Comparison of ENCODE assay signal across 23 cellular contexts in the genomic region with DNA sequence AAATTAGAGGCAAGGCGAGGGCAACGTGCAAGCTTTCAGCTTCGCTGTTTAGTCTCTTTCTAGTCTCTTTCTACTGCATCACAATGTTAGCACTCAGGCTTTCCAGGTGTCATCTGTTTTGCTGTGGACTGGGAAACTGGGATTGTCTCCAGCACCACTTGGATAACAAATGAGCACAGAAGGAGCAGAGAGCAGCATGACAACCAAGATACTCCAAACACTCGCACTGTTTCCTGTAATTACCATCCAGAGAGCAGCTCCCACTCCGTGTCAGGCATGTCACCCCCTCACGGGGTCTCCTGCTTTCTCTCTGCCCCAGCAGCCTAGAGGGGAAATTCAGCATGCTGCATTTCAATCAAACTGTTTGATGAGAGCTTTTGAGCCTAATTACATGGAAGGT.
A peak's percentile ranks its signal among the peaks of the same experiment; 100 is the strongest.
DNase-seq lines count a peak whose midpoint lies in the region; ATAC-seq, FAIRE-seq and TF ChIP-seq lines count a peak whose summit lies in the region.
"Had no signal": no experiment of that assay in that cellular context is flagged by ENCODE, and none has a peak within 500 bp of the region (broad histone marks: within the 10 kb centered on the region; RNA-seq: fewer than 3 reads in every experiment).

No MANE protein-coding gene starts in this region.

- H3K36me3 ChIP-seq in kidney (ENCODE audit: control insufficient read depth in 1 of 2, insufficient read depth in 2 of 2, low read length in 2 of 2): no peaks in the 10 kb centered on the region
- H3K36me3 ChIP-seq: transverse colon had no signal

- H3K27ac Mint-ChIP-seq in immature natural killer cell: no peak overlapping the region
- H3K27ac Mint-ChIP-seq: activated CD4-positive, alpha-beta memory T cell treated with anti-CD3 and anti-CD28 coated beads, Interleukin-2, amount 10 ng/mL, durations not matched to agents 7 days and 5 days; activated T-cell treated with anti-CD3 and anti-CD28 coated beads, Interleukin-2, amount 50 U/mL, for 72 hours; CD4-positive, CD25-positive, alpha-beta regulatory T cell; IgD-negative memory B cell; stimulated activated memory B cell treated with anti-CD40 and anti-IgM and Interleukin-4, amounts not matched to agents 10 μg/mL and 1 μg/mL and 100 μg/mL, for 72 hours had no signal

- ATAC-seq in GM18907 (IDR thresholded peaks at IDR 0.05; ENCODE audit: unreplicated experiment): no peak
- ATAC-seq: activated T-cell treated with anti-CD3 and anti-CD28 coated beads, Interleukin-2, amount 50 U/mL, for 72 hours; Panc1; stimulated activated memory B cell treated with anti-CD40 and anti-IgM and Interleukin-4, amounts not matched to agents 10 μg/mL and 1 μg/mL and 100 μg/mL, for 72 hours had no signal

- intact Hi-C loops in kidney (cut with DNase I): no loop called here

- DNase-seq in NCI-H1417 (lab: John Stamatoyannopoulos, UW): peak; percentile 45 to 75 (median 45)
- DNase-seq in NCI-H1417 treated with DMSO at 0.1 percent for 48 hours (lab: John Stamatoyannopoulos, UW): no peak
- peak; percentile 23 for DNase-seq in iPS-NIHi7 (ENCODE audit: extremely low spot score)
- DNase-seq in superior temporal gyrus (ENCODE audit: extremely low spot score): peak; percentile 46
- no peak for DNase-seq in kidney
- DNase-seq in immature natural killer cell: no peak
- DNase-seq: activated CD4-positive, alpha-beta memory T cell treated with anti-CD3 and anti-CD28 coated beads, Interleukin-2, amount 10 ng/mL, durations not matched to agents 7 days and 5 days; activated T-cell treated with anti-CD3 and anti-CD28 coated beads, Interleukin-2, amount 50 U/mL, for 72 hours; CD4-positive, CD25-positive, alpha-beta regulatory T cell; central memory CD4-positive, alpha-beta T cell; EL; HCEC 1CT; NCI-H524 treated with DMSO at 0.1 percent for 48 hours; small intestine; transverse colon had no signal

- peaks cover 0 to 4% (median 0%) of the 10 kb centered on the region in 3 donors for H3K36me3 Mint-ChIP-seq in immature natural killer cell
- H3K36me3 Mint-ChIP-seq: CD4-positive, CD25-positive, alpha-beta regulatory T cell; IgD-negative memory B cell; stimulated activated memory B cell treated with anti-CD40 and anti-IgM and Interleukin-4, amounts not matched to agents 10 μg/mL and 1 μg/mL and 100 μg/mL, for 72 hours had no signal

- H3K27me3 Mint-ChIP-seq in immature natural killer cell (ENCODE audit: low read depth in 3 of 3): peaks cover 0 to 2% (median 0%) of the 10 kb centered on the region in 3 donors
- H3K27me3 Mint-ChIP-seq: activated CD4-positive, alpha-beta memory T cell treated with anti-CD3 and anti-CD28 coated beads, Interleukin-2, amount 10 ng/mL, durations not matched to agents 7 days and 5 days; CD4-positive, CD25-positive, alpha-beta regulatory T cell; IgD-negative memory B cell; stimulated activated memory B cell treated with anti-CD40 and anti-IgM and Interleukin-4, amounts not matched to agents 10 μg/mL and 1 μg/mL and 100 μg/mL, for 72 hours had no signal

- H3K4me1 Mint-ChIP-seq in immature natural killer cell: no peaks in the 10 kb centered on the region
- H3K4me1 Mint-ChIP-seq: activated CD4-positive, alpha-beta memory T cell treated with anti-CD3 and anti-CD28 coated beads, Interleukin-2, amount 10 ng/mL, durations not matched to agents 7 days and 5 days; CD4-positive, CD25-positive, alpha-beta regulatory T cell; IgD-negative memory B cell; stimulated activated memory B cell treated with anti-CD40 and anti-IgM and Interleukin-4, amounts not matched to agents 10 μg/mL and 1 μg/mL and 100 μg/mL, for 72 hours had no signal

- no peak overlapping the region for H3K4me3 ChIP-seq in kidney (ENCODE audit: low read length in 2 of 2)
- H3K4me3 ChIP-seq: transverse colon had no signal

- peaks cover 7 to 20% (median 11%) of the 10 kb centered on the region in 6 donors for H3K9me3 Mint-ChIP-seq in immature natural killer cell

- H3K4me1 ChIP-seq in kidney (ENCODE audit: control insufficient read depth in 1 of 2, insufficient read depth in 1 of 2, low read depth in 1 of 2, low read length in 2 of 2): no peaks in the 10 kb centered on the region

- no peaks in the 10 kb centered on the region for H3K9me3 ChIP-seq in kidney (ENCODE audit: control insufficient read depth in 1 of 2, low read length in 2 of 2)
- H3K9me3 ChIP-seq: transverse colon had no signal

- H3K27ac ChIP-seq in VCaP (peak overlapping the region; percentile 29; the same call in 1 of the 2 replicates), kidney (ENCODE audit: low read depth in 2 of 2, low read length in 2 of 2) (no peak overlapping the region)
- H3K27ac ChIP-seq: parathyroid adenoma had no signal

- TF ChIP-seq CTCF in VCaP (conservative IDR thresholded peaks at IDR 0.05) (no peak), kidney (IDR thresholded peaks at IDR 0.05; ENCODE audit: borderline replicate concordance, extremely low read depth, insufficient read depth) (no peak)

- no peak overlapping the region for H3K9ac ChIP-seq in kidney (ENCODE audit: low read length in 2 of 2)
- H3K9ac ChIP-seq: parathyroid adenoma had no signal

- no peak overlapping the region for H3K4me3 Mint-ChIP-seq in immature natural killer cell
- H3K4me3 Mint-ChIP-seq: activated CD4-positive, alpha-beta memory T cell treated with anti-CD3 and anti-CD28 coated beads, Interleukin-2, amount 10 ng/mL, durations not matched to agents 7 days and 5 days; activated T-cell treated with anti-CD3 and anti-CD28 coated beads, Interleukin-2, amount 50 U/mL, for 72 hours; CD4-positive, CD25-positive, alpha-beta regulatory T cell; IgD-negative memory B cell; stimulated activated memory B cell treated with anti-CD40 and anti-IgM and Interleukin-4, amounts not matched to agents 10 μg/mL and 1 μg/mL and 100 μg/mL, for 72 hours had no signal

- FAIRE-seq in kidney (lab: Jason Lieb, UNC): no peak
- FAIRE-seq: A204.1, endometrium, small intestine had no signal

Comparison
In these comparisons a context has a peak if more than half of its experiments do, and no peak if none do; other contexts are left out.
1. DNase-seq: peak in NCI-H1417 (3 of 3), iPS-NIHi7 (single experiment) and superior temporal gyrus (single experiment); none in NCI-H1417 treated with DMSO at 0.1 percent for 48 hours (single experiment), kidney (single experiment) and immature natural killer cell (0 of 3).